ENCODE assay signal across 8 cellular contexts in the genomic region with DNA sequence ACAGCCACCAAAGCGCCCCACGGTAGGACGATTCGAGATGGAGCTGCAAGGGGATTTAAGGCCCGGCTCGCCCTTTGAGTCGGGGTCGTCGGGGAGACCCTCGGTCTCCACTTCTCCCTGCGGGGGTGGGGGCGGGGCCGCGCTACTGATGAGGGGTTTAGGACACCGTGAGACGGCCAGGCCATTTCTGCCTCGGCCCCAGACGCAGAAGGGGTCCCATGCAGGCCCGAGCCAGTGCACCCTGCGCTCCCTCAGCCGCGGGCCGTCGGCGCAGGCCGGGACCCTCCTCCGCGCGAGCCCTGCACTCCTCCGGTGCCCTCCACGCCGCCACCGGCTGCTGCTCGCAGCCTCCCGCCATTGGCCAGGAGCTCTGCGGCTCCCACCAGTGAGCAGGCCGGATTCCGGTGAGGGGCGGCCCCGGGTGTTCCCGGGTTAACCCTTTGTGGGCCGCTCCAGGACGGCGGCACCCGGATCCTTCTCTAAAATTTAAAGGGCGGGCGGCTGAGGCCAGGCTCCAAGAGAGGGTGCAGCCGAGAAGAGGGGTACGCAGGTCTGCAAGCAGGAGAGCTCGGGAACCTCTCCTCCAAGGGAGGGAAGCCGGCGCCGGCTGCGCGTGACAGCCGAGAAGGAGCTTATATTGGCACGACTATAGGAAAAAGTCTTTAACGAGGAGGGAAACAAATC. TPM values are rescaled to one million over a fixed set of nuclear protein-coding genes. Genes with fewer than 3 reads are reported as not detected.
DNase-seq lines count a peak whose midpoint lies in the region; ATAC-seq and TF ChIP-seq lines count a peak whose summit lies in the region.

No MANE protein-coding gene starts in this region.

- H3K9ac ChIP-seq in liver (ENCODE audit: low read depth in 1 of 2, low read length in 2 of 2): no peak overlapping the region

- H3K27ac ChIP-seq in CD4-positive, CD25-positive, alpha-beta regulatory T cell (ENCODE audit: insufficient read depth, low read length, poor library complexity, severe bottlenecking): no peak overlapping the region
- H3K27ac ChIP-seq in liver (ENCODE audit: low read depth in 1 of 2, low read length in 2 of 2): no peak overlapping the region

- peaks cover 4% of the 10 kb centered on the region for H3K27me3 ChIP-seq in CD4-positive, CD25-positive, alpha-beta regulatory T cell (ENCODE audit: control insufficient read depth, insufficient read depth, low read length)
- peaks cover 0 to 12% (median 6%) of the 10 kb centered on the region in 4 donors for H3K27me3 ChIP-seq in liver (ENCODE audit: control insufficient read depth in 4 of 4, insufficient read depth in 4 of 4, low read length in 3 of 4)

- DNase-seq in CD4-positive, CD25-positive, alpha-beta regulatory T cell: peak; percentile 55 to 73 (median 68)
- peak; percentile 79 for DNase-seq in NCI-H2171 (lab: John Stamatoyannopoulos, UW)
- DNase-seq in activated CD4-positive, alpha-beta T cell treated with anti-CD3 and anti-CD28 coated beads, Interleukin-2, amount 50 U/mL, for 4 hours: peak; percentile 65 to 67
- DNase-seq in stimulated activated CD4-positive, alpha-beta T cell treated with anti-CD3 and anti-CD28 coated beads, Interleukin-4, amount 100 ng/mL, for 24 hours: peak; percentile 78

- TF ChIP-seq RAD21 in liver (IDR thresholded peaks at IDR 0.05): no peak

- peak overlapping the region; percentile 77 to 90 (median 86) for H3K4me3 Mint-ChIP-seq in CD4-positive, CD25-positive, alpha-beta regulatory T cell
- H3K4me3 Mint-ChIP-seq in dendritic cell treated with granulocyte-macrophage colony-stimulating factor and Interleukin-4, amounts not matched to agents 40 ng/mL and 50 ng/mL, for 4 days: peak overlapping the region; percentile 73

- H3K9me3 Mint-ChIP-seq in CD4-positive, CD25-positive, alpha-beta regulatory T cell: peaks cover 0 to 1% (median 0%) of the 10 kb centered on the region in 7 donors
- no peaks in the 10 kb centered on the region for H3K9me3 Mint-ChIP-seq in dendritic cell treated with granulocyte-macrophage colony-stimulating factor and Interleukin-4, amounts not matched to agents 40 ng/mL and 50 ng/mL, for 4 days

- no peak overlapping the region for H3K27ac Mint-ChIP-seq in CD4-positive, CD25-positive, alpha-beta regulatory T cell
- H3K27ac Mint-ChIP-seq in dendritic cell treated with granulocyte-macrophage colony-stimulating factor and Interleukin-4, amounts not matched to agents 40 ng/mL and 50 ng/mL, for 4 days: peak overlapping the region; percentile 27

- WGBS in liver: 8% methylated on average over 58 of the region's 58 CpGs

- H3K36me3 ChIP-seq in CD4-positive, CD25-positive, alpha-beta regulatory T cell (ENCODE audit: control insufficient read depth, insufficient read depth, low read length): no peaks in the 10 kb centered on the region
- H3K36me3 ChIP-seq in liver (ENCODE audit: control insufficient read depth in 4 of 4, insufficient read depth in 3 of 4, low read depth in 1 of 4, low read length in 3 of 4): no peaks in the 10 kb centered on the region

- no peaks in the 10 kb centered on the region for H3K9me3 ChIP-seq in CD4-positive, CD25-positive, alpha-beta regulatory T cell (ENCODE audit: control insufficient read depth in 2 of 2, low read length in 2 of 2)
- no peaks in the 10 kb centered on the region for H3K9me3 ChIP-seq in liver (ENCODE audit: control insufficient read depth in 4 of 4, low read length in 3 of 4)

- peak; percentile 91 to 95 for ATAC-seq in CD4-positive, CD25-positive, alpha-beta regulatory T cell (ENCODE audit: low read depth in 2 of 2)
- ATAC-seq in GM21723 (IDR thresholded peaks at IDR 0.05; ENCODE audit: unreplicated experiment): peak; percentile 56
- ATAC-seq in HG03139 (IDR thresholded peaks at IDR 0.05; ENCODE audit: unreplicated experiment): no peak

- peaks cover 0 to 12% (median 5%) of the 10 kb centered on the region in 4 donors for H3K4me1 Mint-ChIP-seq in CD4-positive, CD25-positive, alpha-beta regulatory T cell
- peaks cover 26% of the 10 kb centered on the region for H3K4me1 Mint-ChIP-seq in dendritic cell treated with granulocyte-macrophage colony-stimulating factor and Interleukin-4, amounts not matched to agents 40 ng/mL and 50 ng/mL, for 4 days (ENCODE audit: low read depth)

- H3K27me3 Mint-ChIP-seq in CD4-positive, CD25-positive, alpha-beta regulatory T cell: peaks cover 32% of the 10 kb centered on the region
- H3K27me3 Mint-ChIP-seq in dendritic cell treated with granulocyte-macrophage colony-stimulating factor and Interleukin-4, amounts not matched to agents 40 ng/mL and 50 ng/mL, for 4 days: peaks cover 54% of the 10 kb centered on the region

- peak overlapping the region; percentile 69 for H3K4me3 ChIP-seq in CD4-positive, CD25-positive, alpha-beta regulatory T cell (ENCODE audit: low read depth, low read length)
- H3K4me3 ChIP-seq in liver (ENCODE audit: low read depth in 1 of 3, low read length in 3 of 3): peak overlapping the region in 2 of 3 donors; percentile 16 to 22

- intact Hi-C loops in dendritic cell treated with granulocyte-macrophage colony-stimulating factor and Interleukin-4, amounts not matched to agents 40 ng/mL and 50 ng/mL, for 4 days (cut with micrococcal nuclease): no loop called here

- H3K36me3 Mint-ChIP-seq in CD4-positive, CD25-positive, alpha-beta regulatory T cell: no peaks in the 10 kb centered on the region
- no peaks in the 10 kb centered on the region for H3K36me3 Mint-ChIP-seq in dendritic cell treated with granulocyte-macrophage colony-stimulating factor and Interleukin-4, amounts not matched to agents 40 ng/mL and 50 ng/mL, for 4 days (ENCODE audit: low read depth)

- TF ChIP-seq CTCF in liver (IDR thresholded peaks at IDR 0.05; ENCODE audit: low read depth, low read length, missing input control): no peak

- peaks cover 17% of the 10 kb centered on the region for H3K4me1 ChIP-seq in CD4-positive, CD25-positive, alpha-beta regulatory T cell (ENCODE audit: control insufficient read depth, insufficient read depth, low read length, poor library complexity, severe bottlenecking)
- peaks cover 2 to 11% (median 3%) of the 10 kb centered on the region in 4 donors for H3K4me1 ChIP-seq in liver (ENCODE audit: control insufficient read depth in 4 of 4, insufficient read depth in 4 of 4, low read length in 3 of 4)

TF ChIP-seq in liver, 16 proteins besides CTCF, POLR2A, EP300 and RAD21:
- TF ChIP-seq, protein P1, sequence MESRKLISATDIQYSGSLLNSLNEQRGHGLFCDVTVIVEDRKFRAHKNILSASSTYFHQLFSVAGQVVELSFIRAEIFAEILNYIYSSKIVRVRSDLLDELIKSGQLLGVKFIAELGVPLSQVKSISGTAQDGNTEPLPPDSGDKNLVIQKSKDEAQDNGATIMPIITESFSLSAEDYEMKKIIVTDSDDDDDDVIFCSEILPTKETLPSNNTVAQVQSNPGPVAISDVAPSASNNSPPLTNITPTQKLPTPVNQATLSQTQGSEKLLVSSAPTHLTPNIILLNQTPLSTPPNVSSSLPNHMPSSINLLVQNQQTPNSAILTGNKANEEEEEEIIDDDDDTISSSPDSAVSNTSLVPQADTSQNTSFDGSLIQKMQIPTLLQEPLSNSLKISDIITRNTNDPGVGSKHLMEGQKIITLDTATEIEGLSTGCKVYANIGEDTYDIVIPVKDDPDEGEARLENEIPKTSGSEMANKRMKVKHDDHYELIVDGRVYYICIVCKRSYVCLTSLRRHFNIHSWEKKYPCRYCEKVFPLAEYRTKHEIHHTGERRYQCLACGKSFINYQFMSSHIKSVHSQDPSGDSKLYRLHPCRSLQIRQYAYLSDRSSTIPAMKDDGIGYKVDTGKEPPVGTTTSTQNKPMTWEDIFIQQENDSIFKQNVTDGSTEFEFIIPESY (IDR thresholded peaks at IDR 0.05): no peak
- TF ChIP-seq REST (IDR thresholded peaks at IDR 0.05) (no peak), SP1 (IDR thresholded peaks at IDR 0.05) (peak; percentile 11)
- TF ChIP-seq, protein P2, sequence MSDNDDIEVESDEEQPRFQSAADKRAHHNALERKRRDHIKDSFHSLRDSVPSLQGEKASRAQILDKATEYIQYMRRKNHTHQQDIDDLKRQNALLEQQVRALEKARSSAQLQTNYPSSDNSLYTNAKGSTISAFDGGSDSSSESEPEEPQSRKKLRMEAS (IDR thresholded peaks at IDR 0.05): no peak

RNA-seq across cellular contexts. Expression of gene CREB3L1, which starts 18.0 kb away (rescaled TPM):
- not detected for total RNA-seq in CD4-positive, CD25-positive, alpha-beta regulatory T cell
- not detected for polyA plus RNA-seq in CD4-positive, CD25-positive, alpha-beta regulatory T cell
- 1 to 10 TPM in 1 of 2 donors, under 1 TPM in 1; 0.17 to 1.3 TPM for total RNA-seq in liver
- polyA plus RNA-seq in liver: under 1 TPM; 0.14 to 0.50 TPM

RNA-seq across cellular contexts. Expression of gene DGKZ, which starts 51.8 kb away (rescaled TPM):
- 234 TPM for total RNA-seq in CD4-positive, CD25-positive, alpha-beta regulatory T cell
- polyA plus RNA-seq in CD4-positive, CD25-positive, alpha-beta regulatory T cell: 10 to 100 TPM; 36.6 to 48.6 (median 44.8) TPM
- 10 to 100 TPM; 15.5 to 24.3 TPM for total RNA-seq in liver
- 10 to 100 TPM in 1 of 2 donors, 1 to 10 TPM in 1; 4.6 to 13.3 TPM for polyA plus RNA-seq in liver
